ENCODE assay signal across 22 cellular contexts in genomic region chr13:24650157-24650556, GRCh38. TPM values are rescaled to one million over a fixed set of nuclear protein-coding genes. Genes with fewer than 3 reads are reported as not detected.
DNase-seq lines count a peak whose midpoint lies in the region; ATAC-seq, FAIRE-seq and TF ChIP-seq lines count a peak whose summit lies in the region.
"Had no signal": no experiment of that assay in that cellular context is flagged by ENCODE, and none has a peak within 500 bp of the region (broad histone marks: within the 10 kb centered on the region; RNA-seq: fewer than 3 reads in every experiment).

No MANE protein-coding gene starts in this region.

- TF ChIP-seq EP300 in gastroesophageal sphincter (IDR thresholded peaks at IDR 0.05): no peak

- no peak overlapping the region for H3K4me2 ChIP-seq in keratinocyte (ENCODE audit: control insufficient read depth, extremely low read depth, insufficient read depth, low read depth, low read length)

- H2AFZ ChIP-seq in keratinocyte (ENCODE audit: control insufficient read depth, low read length): no peak overlapping the region

- H3K4me3 ChIP-seq in keratinocyte (ENCODE audit: control insufficient read depth in 2 of 3, extremely low read depth in 1 of 3, insufficient read depth in 2 of 3, low read depth in 1 of 3, low read length in 3 of 3): no peak overlapping the region
- H3K4me3 ChIP-seq in vagina: no peak overlapping the region
- H3K4me3 ChIP-seq in gastroesophageal sphincter: no peak overlapping the region
- H3K4me3 ChIP-seq: coronary artery, esophagus muscularis mucosa, left ventricle myocardium inferior, skin epidermis, upper lobe of left lung had no signal

- no peaks in the 10 kb centered on the region for H3K36me3 ChIP-seq in keratinocyte (ENCODE audit: control insufficient read depth in 2 of 2, extremely low read depth in 1 of 2, insufficient read depth in 2 of 2, low read length in 2 of 2)
- H3K36me3 ChIP-seq in vagina: no peaks in the 10 kb centered on the region
- H3K36me3 ChIP-seq in gastroesophageal sphincter: no peaks in the 10 kb centered on the region
- H3K36me3 ChIP-seq: esophagus muscularis mucosa, left ventricle myocardium inferior, upper lobe of left lung had no signal

- FAIRE-seq in keratinocyte (lab: Jason Lieb, UNC): no peak

- H3K27ac ChIP-seq in keratinocyte (ENCODE audit: control insufficient read depth, insufficient read depth, low read length) (peak overlapping the region; percentile 30), vagina (peak overlapping the region; percentile 38), gastroesophageal sphincter (no peak overlapping the region)
- H3K27ac ChIP-seq: 22Rv1, coronary artery, esophagus muscularis mucosa, left ventricle myocardium inferior, upper lobe of left lung had no signal

- dilution Hi-C loops in keratinocyte (cut with MboI; ENCODE audit: extremely low pct_ligation_motif_present, low sequenced_read_pairs): no loop called here

- no peak overlapping the region for H3K4me3 Mint-ChIP-seq in activated CD4-positive, alpha-beta T cell treated with anti-CD3 and anti-CD28 coated beads, Interleukin-2, amount 10 ng/mL, durations not matched to agents 24 days and 14 days
- H3K4me3 Mint-ChIP-seq: CD4-positive, alpha-beta memory T cell had no signal

- no peak for TF ChIP-seq POLR2A in vagina (IDR thresholded peaks at IDR 0.05)
- no peak for TF ChIP-seq POLR2A in gastroesophageal sphincter (IDR thresholded peaks at IDR 0.05)

- peak overlapping the region; percentile 45 for H3K27ac Mint-ChIP-seq in activated CD4-positive, alpha-beta T cell treated with anti-CD3 and anti-CD28 coated beads, Interleukin-2, amount 10 ng/mL, durations not matched to agents 24 days and 14 days

- no peak for TF ChIP-seq CTCF in keratinocyte (optimal IDR thresholded peaks at IDR 0.05 in 1 of 3, IDR thresholded peaks at IDR 0.05 in 1 of 3, conservative IDR thresholded peaks at IDR 0.05 in 1 of 3; ENCODE audit: extremely low read depth in 1 of 3, insufficient read depth in 2 of 3, low read length in 3 of 3)
- no peak for TF ChIP-seq CTCF in vagina (IDR thresholded peaks at IDR 0.05)
- TF ChIP-seq CTCF in gastroesophageal sphincter (IDR thresholded peaks at IDR 0.05): no peak

- no peaks in the 10 kb centered on the region for H3K36me3 Mint-ChIP-seq in activated CD4-positive, alpha-beta T cell treated with anti-CD3 and anti-CD28 coated beads, Interleukin-2, amount 10 ng/mL, durations not matched to agents 24 days and 14 days (ENCODE audit: low read depth)
- H3K36me3 Mint-ChIP-seq: CD4-positive, alpha-beta memory T cell had no signal

- intact Hi-C loops in activated CD4-positive, alpha-beta T cell treated with anti-CD3 and anti-CD28 coated beads, Interleukin-2, amount 10 ng/mL, durations not matched to agents 24 days and 14 days (cut with micrococcal nuclease): no loop called here
- intact Hi-C loops in vagina (cut with DNase I): no loop called here

- H3K4me1 ChIP-seq in keratinocyte (ENCODE audit: control insufficient read depth, extremely low read depth, insufficient read depth, low read length): peaks cover 22% of the 10 kb centered on the region
- no peaks in the 10 kb centered on the region for H3K4me1 ChIP-seq in vagina
- H3K4me1 ChIP-seq in gastroesophageal sphincter: no peaks in the 10 kb centered on the region
- H3K4me1 ChIP-seq: esophagus muscularis mucosa, left ventricle myocardium inferior had no signal

- H3K9me1 ChIP-seq in keratinocyte (ENCODE audit: control insufficient read depth, extremely low read depth, insufficient read depth, low read length): no peaks in the 10 kb centered on the region

- H3K9me3 ChIP-seq in keratinocyte (ENCODE audit: control insufficient read depth, low read depth, low read length) (no peaks in the 10 kb centered on the region), vagina (no peaks in the 10 kb centered on the region), gastroesophageal sphincter (no peaks in the 10 kb centered on the region)
- H3K9me3 ChIP-seq: esophagus muscularis mucosa, left ventricle myocardium inferior, upper lobe of left lung had no signal

- ATAC-seq in GM19463 (IDR thresholded peaks at IDR 0.05; ENCODE audit: unreplicated experiment): no peak
- ATAC-seq in gastroesophageal sphincter: no peak

- H3K79me2 ChIP-seq in keratinocyte (ENCODE audit: control insufficient read depth, insufficient read depth, low read length): no peaks in the 10 kb centered on the region

- H3K9me3 Mint-ChIP-seq in activated CD4-positive, alpha-beta T cell treated with anti-CD3 and anti-CD28 coated beads, Interleukin-2, amount 10 ng/mL, durations not matched to agents 24 days and 14 days: no peaks in the 10 kb centered on the region

- no peak overlapping the region for H3K9ac ChIP-seq in keratinocyte (ENCODE audit: control insufficient read depth, extremely low read depth, insufficient read depth, low read length)

- whole genome bisulfite sequencing in gastroesophageal sphincter (ENCODE audit: low coverage in 1 of 2), 2 donors: 50 to 70% methylated on average over 3 of the region's 3 CpGs

- H3K27me3 ChIP-seq in keratinocyte (ENCODE audit: control insufficient read depth, extremely low read depth, insufficient read depth, low read length) (no peaks in the 10 kb centered on the region), vagina (no peaks in the 10 kb centered on the region), gastroesophageal sphincter (peaks cover 5% of the 10 kb centered on the region)
- H3K27me3 ChIP-seq: upper lobe of left lung had no signal

- peaks cover 9% of the 10 kb centered on the region for H3K4me1 Mint-ChIP-seq in activated CD4-positive, alpha-beta T cell treated with anti-CD3 and anti-CD28 coated beads, Interleukin-2, amount 10 ng/mL, durations not matched to agents 24 days and 14 days

- H3K27me3 Mint-ChIP-seq in activated CD4-positive, alpha-beta T cell treated with anti-CD3 and anti-CD28 coated beads, Interleukin-2, amount 10 ng/mL, durations not matched to agents 24 days and 14 days: peaks cover 2% of the 10 kb centered on the region

- no peak for DNase-seq in activated CD4-positive, alpha-beta T cell treated with anti-CD3 and anti-CD28 coated beads, Interleukin-2, amount 10 ng/mL, durations not matched to agents 24 days and 14 days
- DNase-seq in activated CD4-positive, alpha-beta T cell treated with anti-CD3 and anti-CD28 coated beads for 1 hour: no peak
- DNase-seq in dedifferentiated amniotic fluid mesenchymal stem cell (ENCODE audit: extremely low spot score) (peak; percentile 75), keratinocyte (ENCODE audit: low read depth, low spot score) (no peak), vagina (ENCODE audit: extremely low spot score in 2 of 2) (no peak), iPS-NIHi11 (ENCODE audit: low spot score) (no peak)
- DNase-seq: activated CD4-positive, CD25-positive, alpha-beta regulatory T cell; activated gamma-delta T cell; CD4-positive, alpha-beta memory T cell; left ventricle myocardium inferior; NCI-H146; NCI-H2227 treated with DMSO at 0.1 percent for 48 hours; posterior cingulate gyrus; T-helper 2 cell; upper lobe of left lung had no signal

- H4K20me1 ChIP-seq in keratinocyte (ENCODE audit: control insufficient read depth, extremely low read depth, insufficient read depth, low read length): no peaks in the 10 kb centered on the region

RNA-seq across cellular contexts. Expression of gene ATP12A, which starts 30.1 kb away (rescaled TPM):
- total RNA-seq in activated CD4-positive, alpha-beta T cell treated with anti-CD3 and anti-CD28 coated beads, Interleukin-2, amount 10 ng/mL, durations not matched to agents 24 days and 14 days: 0.23 and 0.28 TPM in 2 replicates
- polyA plus RNA-seq in keratinocyte: 0.42 to 1.5 TPM (median 0.79 TPM) in 3 replicates
- 41.0 TPM for polyA plus RNA-seq in keratinocyte (2011; ENCODE audit: low read depth)
- 0.29 and 0.74 TPM in 2 replicates for polyA plus RNA-seq in keratinocyte (2011; cell fraction: cytosol; rRNA removed)
- polyA plus RNA-seq in keratinocyte (2011; cell fraction: nucleus; rRNA removed): 1.9 and 4.7 TPM in 2 replicates
- 1.1 and 57.8 TPM in 2 replicates for polyA plus RNA-seq in keratinocyte (2012; ENCODE audit: low replicate concordance)
- 0.69 to 3.6 TPM (median 2.3 TPM) in 3 replicates for polyA minus RNA-seq in keratinocyte
- polyA minus RNA-seq in keratinocyte (2011; cell fraction: cytosol; rRNA and poly(A)+ RNA removed): not detected
- polyA minus RNA-seq in keratinocyte (2011; cell fraction: nucleus; rRNA and poly(A)+ RNA removed): 3.0 and 5.1 TPM in 2 replicates
- total RNA-seq in vagina (not detected), gastroesophageal sphincter (under 1 TPM in 1 of 4 donors, not detected in 3; 0.22 TPM)
- total RNA-seq: CD4-positive, alpha-beta memory T cell; esophagus muscularis mucosa; HT-29; left ventricle myocardium inferior had no signal
- polyA plus RNA-seq: CD4-positive, alpha-beta memory T cell had no signal

Comparison
In these comparisons a context has a peak if more than half of its experiments do, and no peak if none do; other contexts are left out.
1. H3K27ac ChIP-seq: peak in keratinocyte (single experiment) and vagina (single experiment); none in gastroesophageal sphincter (0 of 4).